Comparison of ENCODE assay signal across 8 cellular contexts in the genomic region with DNA sequence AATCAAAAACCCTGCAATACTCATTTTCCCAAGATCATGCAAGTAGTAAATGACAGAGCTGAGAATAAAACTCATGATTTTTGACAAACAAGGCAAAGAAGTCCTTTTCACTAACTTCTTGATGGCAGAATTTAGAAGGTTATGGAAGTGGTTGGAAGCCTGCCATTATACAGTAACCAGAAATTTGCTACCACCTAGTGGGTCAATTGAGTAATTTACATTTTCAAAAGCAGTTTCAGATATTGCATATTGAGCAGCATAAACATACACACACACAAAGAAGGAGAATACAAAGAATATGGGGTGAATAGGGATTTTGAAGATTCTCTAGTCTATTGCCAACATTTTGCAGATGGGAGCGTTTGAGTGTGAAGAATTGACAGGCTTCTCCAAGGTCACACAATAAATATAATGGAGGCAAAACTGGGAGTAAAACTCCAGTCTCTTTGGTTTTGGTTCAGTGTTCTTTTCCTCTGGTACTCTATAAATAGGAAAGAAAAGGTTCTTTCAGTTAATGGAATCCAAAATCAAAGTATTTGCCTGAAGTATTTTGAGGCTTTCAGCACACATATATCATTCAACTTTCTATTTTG.
A peak's percentile ranks its signal among the peaks of the same experiment; 100 is the strongest.
DNase-seq lines count a peak whose midpoint lies in the region; ATAC-seq and TF ChIP-seq lines count a peak whose summit lies in the region.

No MANE protein-coding gene starts in this region.

- H3F3A ChIP-seq in PC-9 (ENCODE audit: insufficient read depth, low read depth) = no peaks in the 10 kb centered on the region

- H3K27me3 Mint-ChIP-seq in CD4-positive, CD25-positive, alpha-beta regulatory T cell = no peaks in the 10 kb centered on the region
- no peaks in the 10 kb centered on the region for H3K27me3 Mint-ChIP-seq in activated T-helper 17 cell treated with anti-CD3 and anti-CD28 coated beads, Interleukin-2, amount 50 U/mL, for 72 hours

- no peak overlapping the region for H3K9ac ChIP-seq in parathyroid adenoma

- H3K27ac ChIP-seq in CD4-positive, CD25-positive, alpha-beta regulatory T cell (ENCODE audit: insufficient read depth, low read length, poor library complexity, severe bottlenecking) = no peak overlapping the region
- H3K27ac ChIP-seq in HL-60 (replicated peaks) (no peak overlapping the region), PC-9 (no peak overlapping the region), parathyroid adenoma (no peak overlapping the region)

- H3K9me3 ChIP-seq in CD4-positive, CD25-positive, alpha-beta regulatory T cell (ENCODE audit: control insufficient read depth in 2 of 2, low read length in 2 of 2) = no peaks in the 10 kb centered on the region
- H3K9me3 ChIP-seq in PC-9 (ENCODE audit: insufficient read depth, low read depth) (no peaks in the 10 kb centered on the region), parathyroid adenoma (ENCODE audit: control insufficient read depth, low read length) (no peaks in the 10 kb centered on the region)

- no peaks in the 10 kb centered on the region for H4K20me1 ChIP-seq in PC-9 (ENCODE audit: insufficient read depth)

- H3K4me1 ChIP-seq in CD4-positive, CD25-positive, alpha-beta regulatory T cell (ENCODE audit: control insufficient read depth, insufficient read depth, low read length, poor library complexity, severe bottlenecking) = no peaks in the 10 kb centered on the region
- H3K4me1 ChIP-seq in PC-9 (replicated peaks; ENCODE audit: insufficient read depth) (no peaks in the 10 kb centered on the region), parathyroid adenoma (no peaks in the 10 kb centered on the region)

- H3K4me1 Mint-ChIP-seq in CD4-positive, CD25-positive, alpha-beta regulatory T cell = no peaks in the 10 kb centered on the region
- H3K4me1 Mint-ChIP-seq in activated T-helper 17 cell treated with anti-CD3 and anti-CD28 coated beads, Interleukin-2, amount 50 U/mL, for 72 hours = no peaks in the 10 kb centered on the region

- no peak overlapping the region for H2AFZ ChIP-seq in PC-9
- H2AFZ ChIP-seq in parathyroid adenoma = no peak overlapping the region

- peak in 2 of 3 donors; percentile 14 to 23 for DNase-seq in CD4-positive, CD25-positive, alpha-beta regulatory T cell
- DNase-seq in HL-60 (ENCODE audit: low read depth in 1 of 2, low spot score in 1 of 2) = peak in 1 of 2 experiments; percentile 15
- no peak for DNase-seq in PC-9
- peak; percentile 15 for DNase-seq in epithelial cell of proximal tubule (ENCODE audit: low read depth)
- no peak for DNase-seq in activated T-cell treated with anti-CD3 and anti-CD28 coated beads, Interleukin-2, amount 50 U/mL, for 1 hour

- H3K79me2 ChIP-seq in PC-9 (ENCODE audit: low read depth) (no peaks in the 10 kb centered on the region), parathyroid adenoma (no peaks in the 10 kb centered on the region)

- H3K36me3 Mint-ChIP-seq in CD4-positive, CD25-positive, alpha-beta regulatory T cell = no peaks in the 10 kb centered on the region
- no peaks in the 10 kb centered on the region for H3K36me3 Mint-ChIP-seq in activated T-helper 17 cell treated with anti-CD3 and anti-CD28 coated beads, Interleukin-2, amount 50 U/mL, for 72 hours (ENCODE audit: low read depth)

- no TSS peak for BruUV-seq in PC-9 (replicated peaks; lab: Mats Ljungman, UMichigan)

- H3K4me3 Mint-ChIP-seq in CD4-positive, CD25-positive, alpha-beta regulatory T cell = no peak overlapping the region
- H3K4me3 Mint-ChIP-seq in activated T-helper 17 cell treated with anti-CD3 and anti-CD28 coated beads, Interleukin-2, amount 50 U/mL, for 72 hours = no peak overlapping the region

- no peaks in the 10 kb centered on the region for H3K9me2 ChIP-seq in PC-9 (ENCODE audit: insufficient read depth)

- H3K9me3 Mint-ChIP-seq in CD4-positive, CD25-positive, alpha-beta regulatory T cell = peaks cover 0 to 2% (median 0%) of the 10 kb centered on the region in 7 donors
- no peaks in the 10 kb centered on the region for H3K9me3 Mint-ChIP-seq in activated T-helper 17 cell treated with anti-CD3 and anti-CD28 coated beads, Interleukin-2, amount 50 U/mL, for 72 hours

- H3K4me3 ChIP-seq in CD4-positive, CD25-positive, alpha-beta regulatory T cell (ENCODE audit: low read depth, low read length) = no peak overlapping the region
- H3K4me3 ChIP-seq in HL-60 (replicated peaks; ENCODE audit: insufficient read depth, low read length) = no peak overlapping the region
- no peak overlapping the region for H3K4me3 ChIP-seq in PC-9
- no peak overlapping the region for H3K4me3 ChIP-seq in epithelial cell of proximal tubule (ENCODE audit: low read depth, low read length)
- H3K4me3 ChIP-seq in parathyroid adenoma (ENCODE audit: low read depth, low read length) = no peak overlapping the region

- H3K4me2 ChIP-seq in PC-9 (no peak overlapping the region), parathyroid adenoma (ENCODE audit: low read length) (no peak overlapping the region)

- no peak for ATAC-seq in CD4-positive, CD25-positive, alpha-beta regulatory T cell (ENCODE audit: low read depth in 2 of 2)
- peak; percentile 82 for ATAC-seq in GM18907 (IDR thresholded peaks at IDR 0.05; ENCODE audit: unreplicated experiment)
- ATAC-seq in activated T-helper 17 cell treated with anti-CD3 and anti-CD28 coated beads, Interleukin-2, amount 50 U/mL, for 72 hours (replicated peaks) = no peak

- no peaks in the 10 kb centered on the region for H3K36me3 ChIP-seq in CD4-positive, CD25-positive, alpha-beta regulatory T cell (ENCODE audit: control insufficient read depth, insufficient read depth, low read length)
- H3K36me3 ChIP-seq in PC-9 (ENCODE audit: low read depth) = no peaks in the 10 kb centered on the region
- no peaks in the 10 kb centered on the region for H3K36me3 ChIP-seq in parathyroid adenoma (ENCODE audit: control insufficient read depth, insufficient read depth, low read length)

- no peak overlapping the region for H3K27ac Mint-ChIP-seq in CD4-positive, CD25-positive, alpha-beta regulatory T cell
- H3K27ac Mint-ChIP-seq in activated T-helper 17 cell treated with anti-CD3 and anti-CD28 coated beads, Interleukin-2, amount 50 U/mL, for 72 hours = no peak overlapping the region

- POLR2A ChIA-PET in PC-9 (lab: Charles Lee; ENCODE audit: unreplicated experiment) = no interaction called here

- TF ChIP-seq CTCF in HL-60 (IDR thresholded peaks at IDR 0.05; ENCODE audit: insufficient read depth, low read length) (peak; percentile 11), PC-9 (conservative IDR thresholded peaks at IDR 0.05) (peak; percentile 73), epithelial cell of proximal tubule (conservative IDR thresholded peaks at IDR 0.05; ENCODE audit: low read depth, low read length) (peak; percentile 63), parathyroid adenoma (IDR thresholded peaks at IDR 0.05) (peak; percentile 46)

- intact Hi-C loops in PC-9 (cut with micrococcal nuclease; ENCODE audit: unreplicated experiment) = loop anchor here (2.0 to 5.0 kb wide), 5 partner anchors 105 to 1061 kb away; no protein-coding TSS in a partner anchor

- no peaks in the 10 kb centered on the region for H3K27me3 ChIP-seq in CD4-positive, CD25-positive, alpha-beta regulatory T cell (ENCODE audit: control insufficient read depth, insufficient read depth, low read length)
- H3K27me3 ChIP-seq in HL-60 (ENCODE audit: insufficient read depth, poor library complexity, severe bottlenecking) (no peaks in the 10 kb centered on the region), PC-9 (ENCODE audit: insufficient read depth, low read depth) (no peaks in the 10 kb centered on the region), parathyroid adenoma (ENCODE audit: control insufficient read depth, insufficient read depth, low read length) (no peaks in the 10 kb centered on the region)

- CTCF ChIA-PET in PC-9 (lab: Charles Lee) = no interaction called here

Comparison
In these comparisons a context has a peak if more than half of its experiments do, and no peak if none do; other contexts are left out.
1. DNase-seq: peak in CD4-positive, CD25-positive, alpha-beta regulatory T cell (2 of 3) and epithelial cell of proximal tubule (single experiment); none in PC-9 (0 of 2) and activated T-cell treated with anti-CD3 and anti-CD28 coated beads, Interleukin-2, amount 50 U/mL, for 1 hour (single experiment).
2. CTCF ChIP-seq: peak in every context shown above with its lines; median percentile 73 in PC-9; 63 in epithelial cell of proximal tubule; 46 in parathyroid adenoma; 11 in HL-60.